In the genomic region with DNA sequence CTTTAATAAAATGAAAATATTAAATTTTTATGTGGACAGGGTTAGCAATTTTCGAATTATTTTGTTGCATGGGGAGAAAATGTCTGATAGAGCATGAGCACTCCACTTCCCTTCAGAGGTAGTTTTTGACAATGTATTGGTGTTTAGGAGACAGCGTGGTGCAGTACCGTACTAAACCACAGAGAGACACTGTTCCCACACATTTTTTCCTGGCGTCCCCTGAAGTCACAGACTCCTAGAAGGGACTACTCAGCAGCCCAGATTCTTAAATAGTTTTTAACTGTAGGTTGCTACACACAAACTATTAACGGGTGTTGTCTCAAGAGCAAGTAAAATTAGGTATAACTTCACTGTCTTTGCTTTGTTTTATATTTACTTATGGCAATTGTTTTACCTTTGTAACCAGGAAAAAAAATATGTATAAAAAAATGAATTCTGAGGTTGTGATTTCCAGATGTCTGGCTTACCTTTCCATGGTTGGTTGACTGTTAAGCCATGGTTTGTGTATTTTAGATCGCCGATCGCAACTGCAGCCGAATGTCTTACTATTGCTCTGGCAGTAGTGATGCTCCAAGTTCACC, we compare ENCODE assay signal across 9 cellular contexts.
A peak's percentile ranks its signal among the peaks of the same experiment; 100 is the strongest.
DNase-seq lines count a peak whose midpoint lies in the region; ATAC-seq and TF ChIP-seq lines count a peak whose summit lies in the region.
"Had no signal": no experiment of that assay in that cellular context is flagged by ENCODE, and none has a peak within 500 bp of the region (broad histone marks: within the 10 kb centered on the region; RNA-seq: fewer than 3 reads in every experiment).

No MANE protein-coding gene starts in this region.

- H3K79me2 ChIP-seq in GM23248 (ENCODE audit: insufficient read depth): no peaks in the 10 kb centered on the region
- H3K79me2 ChIP-seq in trophoblast cell (ENCODE audit: control insufficient read depth, insufficient read depth, low read length, poor library complexity): no peaks in the 10 kb centered on the region

- H3F3A ChIP-seq in GM23248 (ENCODE audit: insufficient read depth): no peaks in the 10 kb centered on the region

- peaks cover 98% of the 10 kb centered on the region for H3K36me3 Mint-ChIP-seq in activated T-helper 17 cell treated with anti-CD3 and anti-CD28 coated beads, Interleukin-2, amount 50 U/mL, for 72 hours (ENCODE audit: low read depth)
- peaks cover 75% of the 10 kb centered on the region for H3K36me3 Mint-ChIP-seq in activated T-helper 2 cell treated with anti-CD3 and anti-CD28 coated beads, Interferon-gamma antibody, Interleukin-2, Interleukin-4, amounts not matched to agents 10 μg/mL and 5 μg/mL and 100 μg/mL, durations not matched to agents 14 hours and 24 hours and 36 hours (ENCODE audit: low read depth)

- H3K9me3 Mint-ChIP-seq in activated T-helper 17 cell treated with anti-CD3 and anti-CD28 coated beads, Interleukin-2, amount 50 U/mL, for 72 hours: no peaks in the 10 kb centered on the region
- H3K9me3 Mint-ChIP-seq in activated T-helper 2 cell treated with anti-CD3 and anti-CD28 coated beads, Interferon-gamma antibody, Interleukin-2, Interleukin-4, amounts not matched to agents 10 μg/mL and 5 μg/mL and 100 μg/mL, durations not matched to agents 14 hours and 24 hours and 36 hours: no peaks in the 10 kb centered on the region

- H3K9me3 ChIP-seq in BE2C (no peaks in the 10 kb centered on the region), GM23248 (ENCODE audit: low read depth) (no peaks in the 10 kb centered on the region), trophoblast cell (ENCODE audit: insufficient read depth, low read depth, low read length) (peaks cover 2% of the 10 kb centered on the region)
- no peaks in the 10 kb centered on the region for H3K9me3 ChIP-seq in effector memory CD4-positive, alpha-beta T cell (ENCODE audit: control insufficient read depth, low read length)

- H3K4me2 ChIP-seq in GM23248 (ENCODE audit: unreplicated experiment): no peak overlapping the region
- H3K4me2 ChIP-seq in trophoblast cell (ENCODE audit: low read length): no peak overlapping the region

- H3K14ac ChIP-seq in trophoblast cell (ENCODE audit: low read length): no peak overlapping the region

- TF ChIP-seq CTCF in BE2C (IDR thresholded peaks at IDR 0.05; ENCODE audit: low read depth, low read length): peak; percentile 82

- H2BK5ac ChIP-seq in trophoblast cell (ENCODE audit: low read depth, low read length, poor library complexity): no peak overlapping the region

- no peaks in the 10 kb centered on the region for H3K36me3 ChIP-seq in BE2C
- H3K36me3 ChIP-seq in GM23248 (ENCODE audit: low read depth): no peaks in the 10 kb centered on the region
- no peaks in the 10 kb centered on the region for H3K36me3 ChIP-seq in trophoblast cell (ENCODE audit: control insufficient read depth in 1 of 2, insufficient read depth in 2 of 2, low read length in 2 of 2)
- H3K36me3 ChIP-seq in effector memory CD4-positive, alpha-beta T cell (ENCODE audit: control insufficient read depth, insufficient read depth, low read length): peaks cover 85% of the 10 kb centered on the region

- H2AFZ ChIP-seq in GM23248 (no peak overlapping the region), trophoblast cell (ENCODE audit: insufficient read depth, low read length, poor library complexity) (no peak overlapping the region)

- H3K4me1 ChIP-seq in BE2C (no peaks in the 10 kb centered on the region), GM23248 (ENCODE audit: insufficient read depth) (no peaks in the 10 kb centered on the region), trophoblast cell (ENCODE audit: control insufficient read depth in 1 of 2, insufficient read depth in 2 of 2, low read length in 2 of 2) (peaks cover 0 to 5% of the 10 kb centered on the region in 2 experiments)
- no peaks in the 10 kb centered on the region for H3K4me1 ChIP-seq in effector memory CD4-positive, alpha-beta T cell (ENCODE audit: control insufficient read depth, insufficient read depth, low read length, poor library complexity, severe bottlenecking)

- no peaks in the 10 kb centered on the region for H3K9me2 ChIP-seq in GM23248 (ENCODE audit: insufficient read depth)

- H4K12ac ChIP-seq in trophoblast cell (ENCODE audit: low read depth, low read length): no peak overlapping the region

- in situ Hi-C loops in GM23248 (cut with MboI): loop anchor here (10.0 kb wide), 1 partner anchor 219 kb away; no protein-coding TSS in a partner anchor

- H2BK120ac ChIP-seq in trophoblast cell (ENCODE audit: insufficient read depth, low read length, poor library complexity): no peak overlapping the region

- H3K27ac ChIP-seq in GM23248: no peak overlapping the region
- no peak overlapping the region for H3K27ac ChIP-seq in trophoblast cell (ENCODE audit: low read depth, low read length)
- H3K27ac ChIP-seq in effector memory CD4-positive, alpha-beta T cell (ENCODE audit: insufficient read depth, low read length, poor library complexity, severe bottlenecking): no peak overlapping the region

- H3K4ac ChIP-seq in trophoblast cell (ENCODE audit: low read depth, low read length): no peak overlapping the region

- H3K4me3 ChIP-seq in BE2C (ENCODE audit: low read depth, low read length) (no peak overlapping the region), GM23248 (no peak overlapping the region), trophoblast cell (ENCODE audit: low read depth, low read length) (no peak overlapping the region)
- no peak overlapping the region for H3K4me3 ChIP-seq in effector memory CD4-positive, alpha-beta T cell (ENCODE audit: insufficient read depth, low read depth, low read length, poor library complexity, severe bottlenecking)

- peaks cover 19% of the 10 kb centered on the region for H3K27me3 ChIP-seq in BE2C
- peaks cover 9% of the 10 kb centered on the region for H3K27me3 ChIP-seq in GM23248 (replicated peaks; ENCODE audit: insufficient read depth)
- no peaks in the 10 kb centered on the region for H3K27me3 ChIP-seq in trophoblast cell (ENCODE audit: insufficient read depth, low read length)
- H3K27me3 ChIP-seq in effector memory CD4-positive, alpha-beta T cell (replicated peaks; ENCODE audit: control insufficient read depth, insufficient read depth, low read length, poor library complexity, severe bottlenecking): no peaks in the 10 kb centered on the region

- no peaks in the 10 kb centered on the region for H4K20me1 ChIP-seq in GM23248 (ENCODE audit: insufficient read depth)

- no peaks in the 10 kb centered on the region for H3K27me3 Mint-ChIP-seq in activated T-helper 17 cell treated with anti-CD3 and anti-CD28 coated beads, Interleukin-2, amount 50 U/mL, for 72 hours
- no peaks in the 10 kb centered on the region for H3K27me3 Mint-ChIP-seq in activated T-helper 2 cell treated with anti-CD3 and anti-CD28 coated beads, Interferon-gamma antibody, Interleukin-2, Interleukin-4, amounts not matched to agents 10 μg/mL and 5 μg/mL and 100 μg/mL, durations not matched to agents 14 hours and 24 hours and 36 hours (ENCODE audit: low read depth)
- H3K27me3 Mint-ChIP-seq: naive B cell had no signal

- ATAC-seq in activated T-helper 17 cell treated with anti-CD3 and anti-CD28 coated beads, Interleukin-2, amount 50 U/mL, for 72 hours (replicated peaks): peak; percentile 55

- no peak overlapping the region for H3K27ac Mint-ChIP-seq in activated T-helper 17 cell treated with anti-CD3 and anti-CD28 coated beads, Interleukin-2, amount 50 U/mL, for 72 hours
- no peak overlapping the region for H3K27ac Mint-ChIP-seq in activated T-helper 2 cell treated with anti-CD3 and anti-CD28 coated beads, Interferon-gamma antibody, Interleukin-2, Interleukin-4, amounts not matched to agents 10 μg/mL and 5 μg/mL and 100 μg/mL, durations not matched to agents 14 hours and 24 hours and 36 hours

- H3K23ac ChIP-seq in trophoblast cell (ENCODE audit: low read length): no peak overlapping the region

- H2BK12ac ChIP-seq in trophoblast cell (ENCODE audit: low read length): peak overlapping the region; percentile 1

- H4K8ac ChIP-seq in trophoblast cell (ENCODE audit: low read depth, low read length): no peak overlapping the region

- peak; percentile 30 for DNase-seq in BE2C
- peak; percentile 74 for DNase-seq in GM23248
- DNase-seq in NCI-H2227 treated with DMSO at 0.1 percent for 48 hours (lab: John Stamatoyannopoulos, UW): peak; percentile 29
- DNase-seq in glomerular visceral epithelial cell (ENCODE audit: extremely low spot score): peak; percentile 70
- DNase-seq in trophoblast cell: peak; percentile 37 to 82
- DNase-seq in activated T-helper 2 cell treated with anti-CD3 and anti-CD28 coated beads, Interferon-gamma antibody, Interleukin-2, Interleukin-4, amounts not matched to agents 10 μg/mL and 5 μg/mL and 100 μg/mL, durations not matched to agents 14 hours and 24 hours and 36 hours (ENCODE audit: low spot score): no peak
- no peak for DNase-seq in effector memory CD4-positive, alpha-beta T cell
- DNase-seq: naive B cell had no signal

- WGBS in GM23248 (ENCODE audit: low coverage in 1 of 2, low lambda C conversion rate in 2 of 2, missing lambda C conversion rate in 2 of 2), 2 experiments: 42 to 44% methylated on average over 9 of the region's 9 CpGs
- WGBS in trophoblast cell (ENCODE audit: extremely low coverage, insufficient coverage, insufficient read length): no CpG with 5 or more reads among the region's 9 CpGs

- intact Hi-C loops in activated T-helper 2 cell treated with anti-CD3 and anti-CD28 coated beads, Interferon-gamma antibody, Interleukin-2, Interleukin-4, amounts not matched to agents 10 μg/mL and 5 μg/mL and 100 μg/mL, durations not matched to agents 14 hours and 24 hours and 36 hours (cut with micrococcal nuclease): no loop called here

- H3K4me3 Mint-ChIP-seq in activated T-helper 17 cell treated with anti-CD3 and anti-CD28 coated beads, Interleukin-2, amount 50 U/mL, for 72 hours: no peak overlapping the region
- H3K4me3 Mint-ChIP-seq in activated T-helper 2 cell treated with anti-CD3 and anti-CD28 coated beads, Interferon-gamma antibody, Interleukin-2, Interleukin-4, amounts not matched to agents 10 μg/mL and 5 μg/mL and 100 μg/mL, durations not matched to agents 14 hours and 24 hours and 36 hours (ENCODE audit: low read depth): no peak overlapping the region
- H3K4me3 Mint-ChIP-seq: naive B cell had no signal

- H2AK5ac ChIP-seq in trophoblast cell (ENCODE audit: low read length): no peak overlapping the region

- H3K79me1 ChIP-seq in trophoblast cell (ENCODE audit: low read length): no peaks in the 10 kb centered on the region

- no peaks in the 10 kb centered on the region for H3K4me1 Mint-ChIP-seq in activated T-helper 17 cell treated with anti-CD3 and anti-CD28 coated beads, Interleukin-2, amount 50 U/mL, for 72 hours
- H3K4me1 Mint-ChIP-seq in activated T-helper 2 cell treated with anti-CD3 and anti-CD28 coated beads, Interferon-gamma antibody, Interleukin-2, Interleukin-4, amounts not matched to agents 10 μg/mL and 5 μg/mL and 100 μg/mL, durations not matched to agents 14 hours and 24 hours and 36 hours (ENCODE audit: low read depth): no peaks in the 10 kb centered on the region
- H3K4me1 Mint-ChIP-seq: naive B cell had no signal

- no peak overlapping the region for H4K91ac ChIP-seq in trophoblast cell (ENCODE audit: low read depth, low read length)

- H3K18ac ChIP-seq in trophoblast cell (ENCODE audit: low read length): no peak overlapping the region

- no peak overlapping the region for H3K9ac ChIP-seq in GM23248
- H3K9ac ChIP-seq in trophoblast cell (ENCODE audit: low read length): no peak overlapping the region

Comparison
In these comparisons a context has a peak if more than half of its experiments do, and no peak if none do; other contexts are left out.
1. DNase-seq: peak in BE2C (single experiment), GM23248 (single experiment), NCI-H2227 treated with DMSO at 0.1 percent for 48 hours (single experiment), glomerular visceral epithelial cell (single experiment) and trophoblast cell (2 of 2); none in activated T-helper 2 cell treated with anti-CD3 and anti-CD28 coated beads, Interferon-gamma antibody, Interleukin-2, Interleukin-4, amounts not matched to agents 10 μg/mL and 5 μg/mL and 100 μg/mL, durations not matched to agents 14 hours and 24 hours and 36 hours (single experiment) and effector memory CD4-positive, alpha-beta T cell (0 of 3).